In genomic region chr11:103929168-103929903, GRCh38 we compare ENCODE assay signal across 13 cellular contexts.
DNase-seq lines count a peak whose midpoint lies in the region; ATAC-seq and TF ChIP-seq lines count a peak whose summit lies in the region.
"Had no signal": no experiment of that assay in that cellular context is flagged by ENCODE, and none has a peak within 500 bp of the region (broad histone marks: within the 10 kb centered on the region; RNA-seq: fewer than 3 reads in every experiment).

No MANE protein-coding gene starts in this region.

- ATAC-seq in HG02763 (IDR thresholded peaks at IDR 0.05; ENCODE audit: unreplicated experiment), result peak; percentile 95
- peak; percentile 92 for ATAC-seq in HG03558 (IDR thresholded peaks at IDR 0.05; ENCODE audit: extremely low read depth, unreplicated experiment)
- ATAC-seq: natural killer cell treated with Interleukin-12 subunit alpha and Interleukin-12 subunit beta and Interleukin-15 and Interleukin-18, amount 100 ng/mL, for 72 hours had no signal

- H3K27me3 Mint-ChIP-seq in activated CD4-positive, alpha-beta memory T cell treated with anti-CD3 and anti-CD28 coated beads for 36 hours, result no peaks in the 10 kb centered on the region
- H3K27me3 Mint-ChIP-seq in CD8-positive, alpha-beta memory T cell, result no peaks in the 10 kb centered on the region
- H3K27me3 Mint-ChIP-seq: natural killer cell treated with Interleukin-12 subunit alpha and Interleukin-12 subunit beta and Interleukin-15 and Interleukin-18, amount 100 ng/mL, for 72 hours had no signal

- no peaks in the 10 kb centered on the region for H3K79me1 ChIP-seq in trophoblast cell (ENCODE audit: low read length)

- H4K91ac ChIP-seq in trophoblast cell (ENCODE audit: low read depth, low read length), result no peak overlapping the region

- intact Hi-C loops in activated CD4-positive, alpha-beta memory T cell treated with anti-CD3 and anti-CD28 coated beads for 36 hours (cut with micrococcal nuclease), result no loop called here

- H3K9ac ChIP-seq in trophoblast cell (ENCODE audit: low read length), result no peak overlapping the region

- WGBS in trophoblast cell (ENCODE audit: extremely low coverage, insufficient coverage, insufficient read length), result no CpG with 5 or more reads among the region's 3 CpGs

- no peak overlapping the region for H3K4me3 Mint-ChIP-seq in activated CD4-positive, alpha-beta memory T cell treated with anti-CD3 and anti-CD28 coated beads for 36 hours
- no peak overlapping the region for H3K4me3 Mint-ChIP-seq in CD8-positive, alpha-beta memory T cell
- H3K4me3 Mint-ChIP-seq: natural killer cell treated with Interleukin-12 subunit alpha and Interleukin-12 subunit beta and Interleukin-15 and Interleukin-18, amount 100 ng/mL, for 72 hours had no signal

- POLR2A ChIA-PET in activated CD4-positive, alpha-beta memory T cell treated with anti-CD3 and anti-CD28 coated beads for 36 hours (lab: Charles Lee), result no interaction called here
- POLR2A ChIA-PET in CD8-positive, alpha-beta memory T cell (lab: Charles Lee), result no interaction called here

- H3K36me3 Mint-ChIP-seq in activated CD4-positive, alpha-beta memory T cell treated with anti-CD3 and anti-CD28 coated beads for 36 hours, result no peaks in the 10 kb centered on the region
- no peaks in the 10 kb centered on the region for H3K36me3 Mint-ChIP-seq in CD8-positive, alpha-beta memory T cell
- H3K36me3 Mint-ChIP-seq: natural killer cell treated with Interleukin-12 subunit alpha and Interleukin-12 subunit beta and Interleukin-15 and Interleukin-18, amount 100 ng/mL, for 72 hours had no signal

- H3K9me3 Mint-ChIP-seq in activated CD4-positive, alpha-beta memory T cell treated with anti-CD3 and anti-CD28 coated beads for 36 hours, result no peaks in the 10 kb centered on the region
- H3K9me3 Mint-ChIP-seq in CD8-positive, alpha-beta memory T cell, result no peaks in the 10 kb centered on the region
- H3K9me3 Mint-ChIP-seq: activated T-helper 2 cell treated with anti-CD3 and anti-CD28 coated beads, Interferon-gamma antibody, Interleukin-2, Interleukin-4, amounts not matched to agents 10 μg/mL and 5 μg/mL and 100 μg/mL, durations not matched to agents 14 hours and 24 hours and 36 hours; natural killer cell treated with Interleukin-12 subunit alpha and Interleukin-12 subunit beta and Interleukin-15 and Interleukin-18, amount 100 ng/mL, for 72 hours had no signal

- no peak overlapping the region for H3K4ac ChIP-seq in trophoblast cell (ENCODE audit: low read depth, low read length)

- H3K27ac ChIP-seq in trophoblast cell (ENCODE audit: low read depth, low read length), result no peak overlapping the region
- H3K27ac ChIP-seq in CD8-positive, alpha-beta memory T cell (ENCODE audit: low read depth, low read length), result no peak overlapping the region
- H3K27ac ChIP-seq: thoracic aorta had no signal

- H3K36me3 ChIP-seq in BE2C (no peaks in the 10 kb centered on the region), trophoblast cell (ENCODE audit: control insufficient read depth in 1 of 2, insufficient read depth in 2 of 2, low read length in 2 of 2) (no peaks in the 10 kb centered on the region)
- H3K36me3 ChIP-seq in CD8-positive, alpha-beta memory T cell (ENCODE audit: insufficient read depth, low read length), result no peaks in the 10 kb centered on the region
- H3K36me3 ChIP-seq: thoracic aorta had no signal

- H3K4me3 ChIP-seq in BE2C (ENCODE audit: low read depth, low read length), result no peak overlapping the region
- no peak overlapping the region for H3K4me3 ChIP-seq in trophoblast cell (ENCODE audit: low read depth, low read length)
- H3K4me3 ChIP-seq in CD8-positive, alpha-beta memory T cell (ENCODE audit: low read length), result no peak overlapping the region
- H3K4me3 ChIP-seq: thoracic aorta had no signal

- H3K4me1 Mint-ChIP-seq in activated CD4-positive, alpha-beta memory T cell treated with anti-CD3 and anti-CD28 coated beads for 36 hours (ENCODE audit: low read depth), result no peaks in the 10 kb centered on the region
- H3K4me1 Mint-ChIP-seq in CD8-positive, alpha-beta memory T cell, result peaks cover 3 to 4% (median 4%) of the 10 kb centered on the region in 3 donors

- H3K4me1 ChIP-seq in BE2C (peaks cover 12% of the 10 kb centered on the region), trophoblast cell (ENCODE audit: control insufficient read depth in 1 of 2, insufficient read depth in 2 of 2, low read length in 2 of 2) (peaks cover 3 to 5% of the 10 kb centered on the region in 2 experiments)
- H3K4me1 ChIP-seq in CD8-positive, alpha-beta memory T cell (ENCODE audit: insufficient read depth, low read length), result no peaks in the 10 kb centered on the region

- no peak overlapping the region for H2AFZ ChIP-seq in trophoblast cell (ENCODE audit: insufficient read depth, low read length, poor library complexity)

- no peaks in the 10 kb centered on the region for H3K79me2 ChIP-seq in trophoblast cell (ENCODE audit: control insufficient read depth, insufficient read depth, low read length, poor library complexity)

- H2BK12ac ChIP-seq in trophoblast cell (ENCODE audit: low read length), result no peak overlapping the region

- no peak overlapping the region for H3K23ac ChIP-seq in trophoblast cell (ENCODE audit: low read length)

- H3K14ac ChIP-seq in trophoblast cell (ENCODE audit: low read length), result no peak overlapping the region

- no peak overlapping the region for H3K18ac ChIP-seq in trophoblast cell (ENCODE audit: low read length)

- no peaks in the 10 kb centered on the region for H3K9me3 ChIP-seq in BE2C
- H3K9me3 ChIP-seq in trophoblast cell (ENCODE audit: insufficient read depth, low read depth, low read length), result no peaks in the 10 kb centered on the region
- no peaks in the 10 kb centered on the region for H3K9me3 ChIP-seq in CD8-positive, alpha-beta memory T cell (ENCODE audit: low read length)
- H3K9me3 ChIP-seq: thoracic aorta had no signal

- CTCF ChIA-PET in activated CD4-positive, alpha-beta memory T cell treated with anti-CD3 and anti-CD28 coated beads for 36 hours (lab: Charles Lee), result no interaction called here
- CTCF ChIA-PET in CD8-positive, alpha-beta memory T cell (lab: Charles Lee), result no interaction called here

- no peak overlapping the region for H3K27ac Mint-ChIP-seq in activated CD4-positive, alpha-beta memory T cell treated with anti-CD3 and anti-CD28 coated beads for 36 hours
- H3K27ac Mint-ChIP-seq in CD8-positive, alpha-beta memory T cell, result peak overlapping the region in 1 of 8 donors; percentile 38
- H3K27ac Mint-ChIP-seq: activated T-helper 2 cell treated with anti-CD3 and anti-CD28 coated beads, Interferon-gamma antibody, Interleukin-2, Interleukin-4, amounts not matched to agents 10 μg/mL and 5 μg/mL and 100 μg/mL, durations not matched to agents 14 hours and 24 hours and 36 hours had no signal

- no peak overlapping the region for H2BK120ac ChIP-seq in trophoblast cell (ENCODE audit: insufficient read depth, low read length, poor library complexity)

- no peak overlapping the region for H3K4me2 ChIP-seq in trophoblast cell (ENCODE audit: low read length)

- no peak overlapping the region for H2AK5ac ChIP-seq in trophoblast cell (ENCODE audit: low read length)

- no peak overlapping the region for H4K12ac ChIP-seq in trophoblast cell (ENCODE audit: low read depth, low read length)

- no peak overlapping the region for H4K8ac ChIP-seq in trophoblast cell (ENCODE audit: low read depth, low read length)

- DNase-seq in BE2C (peak; percentile 16), GM19240 (ENCODE audit: insufficient read length, low spot score) (peak; percentile 29), trophoblast cell (no peak), NCI-H2029 (lab: John Stamatoyannopoulos, UW) (no peak)
- DNase-seq in activated CD4-positive, alpha-beta memory T cell treated with anti-CD3 and anti-CD28 coated beads for 36 hours, result no peak
- DNase-seq in CD8-positive, alpha-beta memory T cell, result no peak
- DNase-seq: GF-D8, T-helper 9 cell had no signal

- H3K27me3 ChIP-seq in BE2C (no peaks in the 10 kb centered on the region), trophoblast cell (ENCODE audit: insufficient read depth, low read length) (no peaks in the 10 kb centered on the region)
- no peaks in the 10 kb centered on the region for H3K27me3 ChIP-seq in CD8-positive, alpha-beta memory T cell (ENCODE audit: insufficient read depth, low read length, poor library complexity, severe bottlenecking)

- H2BK5ac ChIP-seq in trophoblast cell (ENCODE audit: low read depth, low read length, poor library complexity), result no peak overlapping the region

- TF ChIP-seq CTCF in BE2C (IDR thresholded peaks at IDR 0.05; ENCODE audit: low read depth, low read length), result no peak

Comparison
In these comparisons a context has a peak if more than half of its experiments do, and no peak if none do; other contexts are left out.
1. DNase-seq: peak in BE2C (single experiment) and GM19240 (single experiment); none in activated CD4-positive, alpha-beta memory T cell treated with anti-CD3 and anti-CD28 coated beads for 36 hours (single experiment), trophoblast cell (0 of 2), CD8-positive, alpha-beta memory T cell (0 of 5) and NCI-H2029 (single experiment).